In the genomic region with DNA sequence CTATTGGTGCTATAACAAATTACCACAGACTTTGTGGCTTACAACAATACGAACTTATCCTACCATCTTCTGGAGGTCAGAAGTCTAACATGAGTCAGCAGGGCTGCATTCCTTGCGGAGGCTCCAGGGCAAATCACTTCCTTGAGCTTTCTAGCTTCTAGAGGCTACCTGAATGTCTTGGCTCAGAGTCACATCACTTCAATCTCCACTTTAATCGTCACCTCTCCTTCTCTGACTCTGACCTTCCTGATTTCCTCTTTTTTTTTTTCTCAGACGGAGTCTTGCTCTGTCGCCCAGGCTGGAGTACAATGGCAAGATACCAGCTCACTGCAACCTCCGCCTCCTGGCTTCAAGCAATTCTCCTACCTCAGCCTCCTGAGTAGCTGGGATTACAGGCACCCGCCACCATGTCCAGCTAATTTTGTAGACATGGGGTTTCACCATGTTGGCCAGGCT, we compare ENCODE assay signal across 10 cellular contexts. TPM values are rescaled to one million over a fixed set of nuclear protein-coding genes. Genes with fewer than 3 reads are reported as not detected.
DNase-seq lines count a peak whose midpoint lies in the region; ATAC-seq and TF ChIP-seq lines count a peak whose summit lies in the region.
"Had no signal": no experiment of that assay in that cellular context is flagged by ENCODE, and none has a peak within 500 bp of the region (broad histone marks: within the 10 kb centered on the region; RNA-seq: fewer than 3 reads in every experiment).

No MANE protein-coding gene starts in this region.

- no peak overlapping the region for H3K27ac ChIP-seq in H9 (ENCODE audit: insufficient read length, low read depth, low read length)

- H3K4ac ChIP-seq in H9 (ENCODE audit: low read depth, low read length), result no peak overlapping the region

- H3K4me2 ChIP-seq in H9 (ENCODE audit: insufficient read depth, insufficient read length, low read length) (no peak overlapping the region), skeletal muscle satellite cell (ENCODE audit: low read length) (peak overlapping the region; percentile 52)

- H3K27me3 Mint-ChIP-seq in H9 (ENCODE audit: low read depth), result no peaks in the 10 kb centered on the region
- no peaks in the 10 kb centered on the region for H3K27me3 Mint-ChIP-seq in natural killer cell treated with Interleukin-12 subunit alpha and Interleukin-12 subunit beta and Interleukin-15 and Interleukin-18, amount 100 ng/mL, for 72 hours

- no peaks in the 10 kb centered on the region for H3K36me3 ChIP-seq in skeletal muscle satellite cell (ENCODE audit: insufficient read depth, low read length)

- H2AFZ ChIP-seq in H9 (ENCODE audit: low read length), result no peak overlapping the region

- H3K4me3 ChIP-seq in fibroblast of the aortic adventitia (ENCODE audit: low read depth, low read length), result no peak overlapping the region
- H3K4me3 ChIP-seq in skeletal muscle satellite cell (ENCODE audit: low read length), result no peak overlapping the region

- H3K9ac ChIP-seq in H9 (ENCODE audit: extremely low read depth, insufficient read length, low read length) (no peak overlapping the region), skeletal muscle satellite cell (ENCODE audit: low read depth, low read length) (no peak overlapping the region)

- no peaks in the 10 kb centered on the region for H3K27me3 ChIP-seq in H9 (ENCODE audit: insufficient read depth, low read length)
- no peaks in the 10 kb centered on the region for H3K27me3 ChIP-seq in skeletal muscle satellite cell (ENCODE audit: control insufficient read depth, insufficient read depth, low read length)

- H4K20me1 ChIP-seq in H9 (ENCODE audit: control insufficient read depth, insufficient read depth, insufficient read length), result no peaks in the 10 kb centered on the region

- peaks cover 0 to 9% (median 0%) of the 10 kb centered on the region in 3 experiments; a peak in 3 of 7 replicates for H3K36me3 Mint-ChIP-seq in H9 (ENCODE audit: insufficient read depth in 1 of 3, low read depth in 3 of 3)
- no peaks in the 10 kb centered on the region for H3K36me3 Mint-ChIP-seq in natural killer cell treated with Interleukin-12 subunit alpha and Interleukin-12 subunit beta and Interleukin-15 and Interleukin-18, amount 100 ng/mL, for 72 hours

- H2BK20ac ChIP-seq in H9 (ENCODE audit: low read depth, low read length, poor library complexity, severe bottlenecking), result no peak overlapping the region

- H3K9me3 Mint-ChIP-seq in H9, result no peaks in the 10 kb centered on the region
- no peaks in the 10 kb centered on the region for H3K9me3 Mint-ChIP-seq in natural killer cell treated with Interleukin-12 subunit alpha and Interleukin-12 subunit beta and Interleukin-15 and Interleukin-18, amount 100 ng/mL, for 72 hours

- H3K79me1 ChIP-seq in H9 (ENCODE audit: insufficient read depth, low read depth, low read length, poor library complexity, severe bottlenecking), result no peaks in the 10 kb centered on the region

- H3K9me3 ChIP-seq in H9 (ENCODE audit: control insufficient read depth, low read depth, low read length), result no peaks in the 10 kb centered on the region
- no peaks in the 10 kb centered on the region for H3K9me3 ChIP-seq in skeletal muscle satellite cell (replicated peaks; ENCODE audit: low read length)

- H2BK5ac ChIP-seq in H9 (ENCODE audit: insufficient read length, low read length), result no peak overlapping the region

- H4K8ac ChIP-seq in H9 (replicated peaks; ENCODE audit: insufficient read length, low read depth, low read length), result no peak overlapping the region

- no peak for DNase-seq in H9
- DNase-seq in SW 1271 (lab: John Stamatoyannopoulos, UW), result peak; percentile 64 to 91
- DNase-seq in fibroblast of the aortic adventitia (ENCODE audit: low read depth), result peak; percentile 77
- no peak for DNase-seq in NCI-H526 (lab: John Stamatoyannopoulos, UW)
- DNase-seq in stimulated activated CD4-positive, alpha-beta T cell treated with anti-CD3 and anti-CD28 coated beads, Interleukin-1b, Interleukin-23, amount 100 ng/mL, for 48 hours, result no peak
- DNase-seq in natural killer cell treated with Interleukin-12 subunit alpha and Interleukin-12 subunit beta and Interleukin-15 and Interleukin-18, amount 100 ng/mL, for 72 hours (ENCODE audit: low spot score), result no peak
- DNase-seq: NCI-H510A treated with DMSO at 0.1 percent for 48 hours; stimulated activated CD4-positive, alpha-beta T cell treated with anti-CD3 and anti-CD28 coated beads, Interleukin-12 subunit alpha, Interleukin-12 subunit beta, amount 100 ng/mL, for 4 hours had no signal

- no peaks in the 10 kb centered on the region; a peak in 1 of 4 replicates for H3K4me1 Mint-ChIP-seq in H9
- peaks cover 10 to 24% of the 10 kb centered on the region in 2 donors for H3K4me1 Mint-ChIP-seq in natural killer cell treated with Interleukin-12 subunit alpha and Interleukin-12 subunit beta and Interleukin-15 and Interleukin-18, amount 100 ng/mL, for 72 hours (ENCODE audit: low read depth in 2 of 2)

- no peak overlapping the region for H3T11ph ChIP-seq in H9 (ENCODE audit: low read length)

- no peak overlapping the region for H2BK120ac ChIP-seq in H9 (ENCODE audit: low read depth, low read length, poor library complexity, severe bottlenecking)

- WGBS in H9 (ENCODE audit: extremely low coverage, insufficient read length, low lambda C conversion rate), result no CpG with 5 or more reads among the region's 7 CpGs

- H3K56ac ChIP-seq in H9 (ENCODE audit: insufficient read length, low read depth, low read length), result no peak overlapping the region

- ATAC-seq in HG03460 (IDR thresholded peaks at IDR 0.05; ENCODE audit: unreplicated experiment), result no peak
- no peak for ATAC-seq in natural killer cell treated with Interleukin-12 subunit alpha and Interleukin-12 subunit beta and Interleukin-15 and Interleukin-18, amount 100 ng/mL, for 72 hours

- no peak overlapping the region for H2BK12ac ChIP-seq in H9 (ENCODE audit: insufficient read length, low read depth, low read length)

- H3K23me2 ChIP-seq in H9 (ENCODE audit: insufficient read length, low read depth, low read length, poor library complexity, severe bottlenecking), result no peaks in the 10 kb centered on the region

- no peaks in the 10 kb centered on the region for H3K79me2 ChIP-seq in H9 (ENCODE audit: insufficient read depth, low read length)

- H3K4me1 ChIP-seq in H9 (ENCODE audit: insufficient read depth, low read length) (no peaks in the 10 kb centered on the region), skeletal muscle satellite cell (ENCODE audit: control insufficient read depth, insufficient read depth, low read length) (peaks cover 41% of the 10 kb centered on the region)

- H2BK15ac ChIP-seq in H9 (ENCODE audit: low read depth, low read length), result no peak overlapping the region

- TF ChIP-seq CTCF in H9 (conservative IDR thresholded peaks at IDR 0.05) (no peak), fibroblast of the aortic adventitia (IDR thresholded peaks at IDR 0.05; ENCODE audit: insufficient read depth, low read length) (no peak)

- no peak overlapping the region for H3K23ac ChIP-seq in H9 (ENCODE audit: insufficient read length, low read depth, low read length)

- H4K5ac ChIP-seq in H9 (ENCODE audit: insufficient read length, low read depth, low read length), result no peak overlapping the region

- H3K27ac Mint-ChIP-seq in H9, result peak overlapping the region in 2 of 3 experiments; percentile 7 to 70; a peak in 3 of 7 replicates
- no peak overlapping the region for H3K27ac Mint-ChIP-seq in natural killer cell treated with Interleukin-12 subunit alpha and Interleukin-12 subunit beta and Interleukin-15 and Interleukin-18, amount 100 ng/mL, for 72 hours

- H3K14ac ChIP-seq in H9 (ENCODE audit: insufficient read depth, low read length), result no peak overlapping the region

- H4K91ac ChIP-seq in H9 (ENCODE audit: insufficient read length, low read depth, low read length), result no peak overlapping the region

- H2AK5ac ChIP-seq in H9 (ENCODE audit: insufficient read length, low read length), result no peak overlapping the region

- no peak overlapping the region for H3K18ac ChIP-seq in H9 (ENCODE audit: insufficient read length, low read depth, low read length)

- no peak overlapping the region for H3K4me3 Mint-ChIP-seq in H9
- H3K4me3 Mint-ChIP-seq in natural killer cell treated with Interleukin-12 subunit alpha and Interleukin-12 subunit beta and Interleukin-15 and Interleukin-18, amount 100 ng/mL, for 72 hours, result no peak overlapping the region

RNA-seq across cellular contexts. Expression of gene ANAPC16, which starts 44.6 kb away (rescaled TPM):
- total RNA-seq in H9 (2021) (66.6 and 73.8 TPM in 2 replicates), fibroblast of the aortic adventitia (ENCODE audit: low replicate concordance) (16.4 and 61.7 TPM in 2 replicates)
- 38.3 and 43.0 TPM in 2 replicates for total RNA-seq in skeletal muscle satellite cell (2012; rRNA removed)
- total RNA-seq in natural killer cell treated with Interleukin-12 subunit alpha and Interleukin-12 subunit beta and Interleukin-15 and Interleukin-18, amount 100 ng/mL, for 72 hours, result 10 to 100 TPM; 39.6 to 79.3 TPM

RNA-seq across cellular contexts. Expression of gene ASCC1, which starts 44.9 kb away (rescaled TPM):
- total RNA-seq in H9 (2021) (36.9 and 41.2 TPM in 2 replicates), fibroblast of the aortic adventitia (ENCODE audit: low replicate concordance) (44.4 and 49.2 TPM in 2 replicates)
- total RNA-seq in skeletal muscle satellite cell (2012; rRNA removed), result 26.9 and 31.7 TPM in 2 replicates
- 10 to 100 TPM; 30.9 to 35.7 TPM for total RNA-seq in natural killer cell treated with Interleukin-12 subunit alpha and Interleukin-12 subunit beta and Interleukin-15 and Interleukin-18, amount 100 ng/mL, for 72 hours

Comparison
In these comparisons a context has a peak if more than half of its experiments do, and no peak if none do; other contexts are left out.
1. DNase-seq: peak in SW 1271 (2 of 2) and fibroblast of the aortic adventitia (single experiment); none in H9 (single experiment), NCI-H526 (0 of 2), stimulated activated CD4-positive, alpha-beta T cell treated with anti-CD3 and anti-CD28 coated beads, Interleukin-1b, Interleukin-23, amount 100 ng/mL, for 48 hours (single experiment) and natural killer cell treated with Interleukin-12 subunit alpha and Interleukin-12 subunit beta and Interleukin-15 and Interleukin-18, amount 100 ng/mL, for 72 hours (single experiment).
2. H3K27ac Mint-ChIP-seq: peak in H9 (2 of 3); none in natural killer cell treated with Interleukin-12 subunit alpha and Interleukin-12 subunit beta and Interleukin-15 and Interleukin-18, amount 100 ng/mL, for 72 hours (0 of 2).